Comparison of ENCODE assay signal across 10 cellular contexts in genomic region chr22:45242778-45243191, GRCh38. TPM values are rescaled to one million over a fixed set of nuclear protein-coding genes. Genes with fewer than 3 reads are reported as not detected.
DNase-seq lines count a peak whose midpoint lies in the region; ATAC-seq and TF ChIP-seq lines count a peak whose summit lies in the region.
"Had no signal": no experiment of that assay in that cellular context is flagged by ENCODE, and none has a peak within 500 bp of the region (broad histone marks: within the 10 kb centered on the region; RNA-seq: fewer than 3 reads in every experiment).

No MANE protein-coding gene starts in this region.

- peaks cover 68% of the 10 kb centered on the region for H3K4me1 Mint-ChIP-seq in CD14-positive monocyte

- TF ChIP-seq EP300 in Ishikawa (IDR thresholded peaks at IDR 0.05; ENCODE audit: borderline replicate concordance) = no peak

- no peaks in the 10 kb centered on the region for H3K36me3 ChIP-seq in right lobe of liver

- H3K27ac ChIP-seq in right lobe of liver = no peak overlapping the region

- H3K9me3 ChIP-seq in right lobe of liver = no peaks in the 10 kb centered on the region

- peak overlapping the region in 3 of 7 donors; percentile 6 to 63 (median 45) for H3K27ac Mint-ChIP-seq in CD14-positive monocyte
- no peak overlapping the region for H3K27ac Mint-ChIP-seq in activated naive CD4-positive, alpha-beta T cell treated with anti-CD3 and anti-CD28 coated beads, Interleukin-2, amount 50 U/mL, for 72 hours

- H3K4me1 ChIP-seq in right lobe of liver = peaks cover 0 to 49% (median 10%) of the 10 kb centered on the region in 4 donors

- peaks cover 12 to 17% of the 10 kb centered on the region in 2 donors for H3K36me3 Mint-ChIP-seq in CD14-positive monocyte
- H3K36me3 Mint-ChIP-seq in activated naive CD4-positive, alpha-beta T cell treated with anti-CD3 and anti-CD28 coated beads, Interleukin-2, amount 50 U/mL, for 72 hours = no peaks in the 10 kb centered on the region

- no peak; the same call in 1 of the 2 replicates for TF ChIP-seq RAD21 in Ishikawa (IDR thresholded peaks at IDR 0.05; ENCODE audit: low read depth)

- in situ Hi-C loops in astrocyte of the spinal cord (cut with HindIII; ENCODE audit: low sequenced_read_pairs) = no loop called here

- TF ChIP-seq CTCF in CD14-positive monocyte (IDR thresholded peaks at IDR 0.05) (peak; percentile 29), astrocyte of the spinal cord (IDR thresholded peaks at IDR 0.05; ENCODE audit: low read depth, low read length) (peak; percentile 23), right lobe of liver (IDR thresholded peaks at IDR 0.05) (no peak)

- no peak overlapping the region for H3K4me3 ChIP-seq in astrocyte of the spinal cord (ENCODE audit: low read depth, low read length)
- H3K4me3 ChIP-seq in right lobe of liver = no peak overlapping the region
- H3K4me3 ChIP-seq: lung had no signal

- intact Hi-C loops in CD14-positive monocyte (cut with micrococcal nuclease) (loop anchor here in 1 of 2 donors (5.0 kb wide), 1 partner anchor 35 kb away; no protein-coding TSS in a partner anchor), right lobe of liver (cut with DNase I) (no loop called here)

- H3K9me3 Mint-ChIP-seq in CD14-positive monocyte = no peaks in the 10 kb centered on the region
- no peaks in the 10 kb centered on the region for H3K9me3 Mint-ChIP-seq in activated naive CD4-positive, alpha-beta T cell treated with anti-CD3 and anti-CD28 coated beads, Interleukin-2, amount 50 U/mL, for 72 hours

- DNase-seq in CD14-positive monocyte (ENCODE audit: low spot score) (no peak), astrocyte of the spinal cord (ENCODE audit: low read depth, low spot score) (no peak), right lobe of liver (peak in 2 of 3 donors; percentile 58 to 68), Kasumi-1 (lab: John Stamatoyannopoulos, UW) (no peak)
- no peak for DNase-seq in activated naive CD4-positive, alpha-beta T cell treated with Interleukin-2 at 50 U/mL for 16 hours
- no peak for DNase-seq in activated naive CD4-positive, alpha-beta T cell treated with anti-CD3 and anti-CD28 coated beads, Interleukin-2, amount 50 U/mL, for 72 hours (ENCODE audit: low spot score in 2 of 2)

- peaks cover 0 to 6% (median 3%) of the 10 kb centered on the region in 3 donors for H3K27me3 Mint-ChIP-seq in CD14-positive monocyte (ENCODE audit: low read depth in 3 of 3)

- WGBS in right lobe of liver (ENCODE audit: insufficient coverage, low coverage, low lambda C conversion rate, missing lambda C conversion rate) = 0% methylated on average over 2 of the region's 7 CpGs

- no peak for TF ChIP-seq POLR2A in right lobe of liver (IDR thresholded peaks at IDR 0.05)

- H3K27me3 ChIP-seq in right lobe of liver = no peaks in the 10 kb centered on the region

- H3K4me3 Mint-ChIP-seq in CD14-positive monocyte = peak overlapping the region in 1 of 2 donors; percentile 12

- ATAC-seq in right lobe of liver (peak in 1 of 4 donors; percentile 2), GM19467 (IDR thresholded peaks at IDR 0.05; ENCODE audit: unreplicated experiment) (no peak)
- ATAC-seq in activated naive CD4-positive, alpha-beta T cell treated with anti-CD3 and anti-CD28 coated beads, Interleukin-2, amount 50 U/mL, for 72 hours = no peak
- ATAC-seq: HCT116 had no signal

TF ChIP-seq in Ishikawa, 13 proteins besides CTCF, POLR2A, EP300 and RAD21:
- TF ChIP-seq CREB1 (IDR thresholded peaks at IDR 0.05; ENCODE audit: low read depth) (no peak), NFIC (IDR thresholded peaks at IDR 0.05) (0 out of 2 replicates have a peak, but pooled peaks have one; percentile 26)

RNA-seq across cellular contexts. Expression of gene KIAA0930, which starts 2.1 kb away (rescaled TPM):
- polyA plus RNA-seq in CD14-positive monocyte = 10 to 100 TPM; 14.0 to 15.6 TPM
- total RNA-seq in right lobe of liver = 10 to 100 TPM; 24.5 to 57.9 (median 40.8) TPM
- 10 to 100 TPM; 12.5 to 16.5 TPM for total RNA-seq in activated naive CD4-positive, alpha-beta T cell treated with anti-CD3 and anti-CD28 coated beads, Interleukin-2, amount 50 U/mL, for 72 hours

RNA-seq across cellular contexts. Expression of gene UPK3A, which starts 42.0 kb away (rescaled TPM):
- 10 to 100 TPM; 14.0 to 19.0 TPM for polyA plus RNA-seq in CD14-positive monocyte
- total RNA-seq in right lobe of liver = not detected
- not detected for total RNA-seq in activated naive CD4-positive, alpha-beta T cell treated with anti-CD3 and anti-CD28 coated beads, Interleukin-2, amount 50 U/mL, for 72 hours
- total RNA-seq: lung had no signal

Comparison
In these comparisons a context has a peak if more than half of its experiments do, and no peak if none do; other contexts are left out.
1. DNase-seq: peak in right lobe of liver (2 of 3); none in CD14-positive monocyte (single experiment), astrocyte of the spinal cord (single experiment), Kasumi-1 (0 of 2), activated naive CD4-positive, alpha-beta T cell treated with Interleukin-2 at 50 U/mL for 16 hours (single experiment) and activated naive CD4-positive, alpha-beta T cell treated with anti-CD3 and anti-CD28 coated beads, Interleukin-2, amount 50 U/mL, for 72 hours (0 of 2).
2. CTCF ChIP-seq: peak in CD14-positive monocyte (single experiment) and astrocyte of the spinal cord (single experiment); none in right lobe of liver (0 of 4).